ENCODE assay signal across 21 cellular contexts in the genomic region with DNA sequence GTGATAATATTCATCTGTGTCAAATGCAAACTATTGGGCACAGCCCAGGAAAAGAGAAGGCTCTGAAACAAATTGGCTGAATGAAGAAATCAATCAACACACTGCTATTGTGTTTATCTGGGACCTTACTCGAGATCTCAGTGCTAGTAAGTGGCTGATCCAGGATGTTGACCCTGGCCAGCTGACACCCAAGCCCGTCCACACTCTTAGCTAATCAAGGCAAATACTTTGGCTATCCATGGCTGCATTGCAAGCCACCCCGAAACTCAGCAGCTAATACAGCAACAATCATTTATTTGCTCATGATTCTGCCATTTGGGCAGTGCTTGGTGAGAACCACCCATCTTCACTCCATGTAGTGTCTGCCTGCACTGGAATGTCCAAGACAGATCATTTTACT.
DNase-seq lines count a peak whose midpoint lies in the region; ATAC-seq, FAIRE-seq and TF ChIP-seq lines count a peak whose summit lies in the region.
"Had no signal": no experiment of that assay in that cellular context is flagged by ENCODE, and none has a peak within 500 bp of the region (broad histone marks: within the 10 kb centered on the region; RNA-seq: fewer than 3 reads in every experiment).

No MANE protein-coding gene starts in this region.

- peak; percentile 34 for ATAC-seq in aorta (ENCODE audit: low FRiP score)

- no peak overlapping the region for H3K9ac ChIP-seq in astrocyte (ENCODE audit: low read length)
- H3K9ac ChIP-seq: BLaER1 had no signal

- H3K4me1 ChIP-seq in astrocyte (ENCODE audit: insufficient read depth, low read length) (no peaks in the 10 kb centered on the region), esophagus muscularis mucosa (peaks cover 0 to 27% (median 3%) of the 10 kb centered on the region in 4 donors), aorta (ENCODE audit: control insufficient read depth in 1 of 2, insufficient read depth in 2 of 2, low read length in 2 of 2) (peaks cover 0 to 4% of the 10 kb centered on the region in 2 donors)
- H3K4me1 ChIP-seq: BE2C, BLaER1 had no signal

- intact Hi-C loops in esophagus muscularis mucosa (cut with DNase I) (loop anchor here (2.0 kb wide), 1 partner anchor 182 kb away; no protein-coding TSS in a partner anchor), aorta (cut with DNase I) (loop anchor here in 1 of 2 donors (5.0 kb wide), 1 partner anchor 49 kb away; no protein-coding TSS in a partner anchor), posterior cingulate gyrus (cut with DNase I) (no loop called here)

- no peaks in the 10 kb centered on the region for H3K79me2 ChIP-seq in astrocyte (ENCODE audit: insufficient read depth, low read length)

- no peaks in the 10 kb centered on the region for H3K36me3 Mint-ChIP-seq in astrocyte (ENCODE audit: low read depth, unreplicated experiment)
- H3K36me3 Mint-ChIP-seq: CD14-positive monocyte; CD4-positive, alpha-beta memory T cell; CD4-positive, CD25-positive, alpha-beta regulatory T cell; CD8-positive, alpha-beta memory T cell had no signal

- no peak overlapping the region for H3K4me3 Mint-ChIP-seq in astrocyte (ENCODE audit: unreplicated experiment)
- H3K4me3 Mint-ChIP-seq: CD14-positive monocyte; CD4-positive, alpha-beta memory T cell; CD4-positive, CD25-positive, alpha-beta regulatory T cell; CD8-positive, alpha-beta memory T cell had no signal

- H3K27me3 ChIP-seq in astrocyte (ENCODE audit: insufficient read depth, low read length) (no peaks in the 10 kb centered on the region), esophagus muscularis mucosa (no peaks in the 10 kb centered on the region), aorta (ENCODE audit: control insufficient read depth in 1 of 2, insufficient read depth in 2 of 2, low read length in 1 of 2) (no peaks in the 10 kb centered on the region)
- H3K27me3 ChIP-seq: BE2C, BLaER1 had no signal

- H3K27ac ChIP-seq in astrocyte (ENCODE audit: low read depth, low read length) = no peak overlapping the region
- no peak overlapping the region for H3K27ac ChIP-seq in esophagus muscularis mucosa (replicated peaks in 1 of 4)
- no peak overlapping the region for H3K27ac ChIP-seq in aorta (ENCODE audit: low read depth in 1 of 2, low read length in 2 of 2)
- H3K27ac ChIP-seq: BLaER1 had no signal

- H3K9me3 Mint-ChIP-seq in astrocyte (ENCODE audit: unreplicated experiment) = no peaks in the 10 kb centered on the region
- H3K9me3 Mint-ChIP-seq: CD4-positive, alpha-beta memory T cell had no signal

- no peak for TF ChIP-seq EP300 in esophagus muscularis mucosa (IDR thresholded peaks at IDR 0.05)

- no peak overlapping the region for H3K4me3 ChIP-seq in astrocyte (ENCODE audit: insufficient read depth, low read depth, low read length)
- H3K4me3 ChIP-seq in esophagus muscularis mucosa = no peak overlapping the region
- H3K4me3 ChIP-seq in aorta (ENCODE audit: low read length in 2 of 2) = no peak overlapping the region
- H3K4me3 ChIP-seq: BLaER1 had no signal

- peaks cover 14% of the 10 kb centered on the region for H3K4me1 Mint-ChIP-seq in astrocyte (ENCODE audit: low read depth, unreplicated experiment)
- H3K4me1 Mint-ChIP-seq: CD14-positive monocyte; CD4-positive, alpha-beta memory T cell; CD4-positive, CD25-positive, alpha-beta regulatory T cell; CD8-positive, alpha-beta memory T cell had no signal

- no peaks in the 10 kb centered on the region for H4K20me1 ChIP-seq in astrocyte (ENCODE audit: insufficient read depth, low read length)
- H4K20me1 ChIP-seq: BLaER1 had no signal

- H3K4me2 ChIP-seq in astrocyte (ENCODE audit: low read length) = no peak overlapping the region
- H3K4me2 ChIP-seq: BLaER1 had no signal

- TF ChIP-seq CTCF in astrocyte (IDR thresholded peaks at IDR 0.05; ENCODE audit: insufficient read depth, low read depth, low read length) = no peak
- no peak for TF ChIP-seq CTCF in esophagus muscularis mucosa (IDR thresholded peaks at IDR 0.05)

- TF ChIP-seq POLR2A in esophagus muscularis mucosa (IDR thresholded peaks at IDR 0.05; ENCODE audit: low read depth) = no peak

- H3K36me3 ChIP-seq in astrocyte (ENCODE audit: insufficient read depth, low read length) (no peaks in the 10 kb centered on the region), esophagus muscularis mucosa (no peaks in the 10 kb centered on the region), aorta (ENCODE audit: control insufficient read depth in 1 of 2, insufficient read depth in 2 of 2, low read length in 1 of 2) (no peaks in the 10 kb centered on the region)
- H3K36me3 ChIP-seq: BE2C, BLaER1 had no signal

- no peak overlapping the region for H2AFZ ChIP-seq in astrocyte (ENCODE audit: low read depth, low read length)

- H3K27me3 Mint-ChIP-seq in astrocyte (ENCODE audit: low read depth, unreplicated experiment) = no peaks in the 10 kb centered on the region
- H3K27me3 Mint-ChIP-seq: CD4-positive, CD25-positive, alpha-beta regulatory T cell had no signal

- WGBS in esophagus muscularis mucosa = 49% methylated on average over 2 of the region's 3 CpGs
- 10 to 19% methylated on average over 3 of the region's 3 CpGs for WGBS in aorta, 2 donors

- FAIRE-seq in astrocyte (lab: Jason Lieb, UNC) = peak; percentile 50
- FAIRE-seq: A204.1, D721Med, G401.6, GM12891 had no signal

- no peak for DNase-seq in astrocyte (ENCODE audit: low read depth)
- DNase-seq in esophagus muscularis mucosa (ENCODE audit: extremely low spot score) = peak; percentile 84
- DNase-seq in aorta = no peak
- no peak for DNase-seq in posterior cingulate gyrus
- DNase-seq in D341Med (ENCODE audit: low spot score) = no peak
- DNase-seq: 8988T; ACHN; BE2C; C1 segment of cervical spinal cord; CD4-positive, alpha-beta memory T cell; CD4-positive, CD25-positive, alpha-beta regulatory T cell; CD8-positive, alpha-beta memory T cell; COR-L47; DMS79 treated with DMSO at 0.1 percent for 48 hours; GF-D8 had no signal

- H3K27ac Mint-ChIP-seq in astrocyte (ENCODE audit: unreplicated experiment) = no peak overlapping the region
- H3K27ac Mint-ChIP-seq: CD14-positive monocyte; CD4-positive, CD25-positive, alpha-beta regulatory T cell; CD8-positive, alpha-beta memory T cell had no signal

- no peaks in the 10 kb centered on the region for H3K9me3 ChIP-seq in astrocyte (ENCODE audit: insufficient read depth, low read depth, low read length)
- no peaks in the 10 kb centered on the region for H3K9me3 ChIP-seq in esophagus muscularis mucosa
- H3K9me3 ChIP-seq in aorta (ENCODE audit: control insufficient read depth, low read length) = no peaks in the 10 kb centered on the region
- H3K9me3 ChIP-seq: BE2C had no signal
